Comparison of ENCODE assay signal across 20 cellular contexts in the genomic region with DNA sequence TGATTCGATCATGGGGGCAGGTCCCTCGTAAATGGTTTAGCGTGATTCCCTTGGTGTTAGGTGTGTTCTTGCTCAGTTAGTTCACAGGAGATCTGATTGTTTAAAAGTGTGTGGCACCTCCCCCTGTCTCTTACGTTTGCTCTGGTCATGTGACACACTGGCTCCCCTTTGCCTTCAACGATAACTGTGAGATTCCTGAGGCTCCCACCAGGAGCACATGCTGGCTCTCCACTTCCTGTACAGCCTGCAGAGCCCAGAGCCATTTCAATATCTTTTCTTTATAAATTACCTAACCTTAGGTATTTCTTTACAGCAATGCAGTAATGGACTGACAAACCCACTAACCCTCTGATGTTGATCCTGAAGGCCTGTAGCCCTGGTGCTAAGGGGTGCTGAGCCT.
DNase-seq lines count a peak whose midpoint lies in the region; ATAC-seq, FAIRE-seq and TF ChIP-seq lines count a peak whose summit lies in the region.
"Had no signal": no experiment of that assay in that cellular context is flagged by ENCODE, and none has a peak within 500 bp of the region (broad histone marks: within the 10 kb centered on the region; RNA-seq: fewer than 3 reads in every experiment).

No MANE protein-coding gene starts in this region.

- no peaks in the 10 kb centered on the region for H3K36me3 ChIP-seq in H1 (ENCODE audit: control insufficient read depth in 2 of 4, insufficient read depth in 4 of 4, low read length in 3 of 4)
- no peaks in the 10 kb centered on the region for H3K36me3 ChIP-seq in mesendoderm (ENCODE audit: control insufficient read depth, insufficient read depth, low read length)
- H3K36me3 ChIP-seq: HAP-1 had no signal

- H3K18ac ChIP-seq in H1 (ENCODE audit: extremely low read depth, low read length): no peak overlapping the region
- H3K18ac ChIP-seq in mesendoderm (ENCODE audit: low read length): no peak overlapping the region

- H3K4me3 ChIP-seq in H1 (ENCODE audit: extremely low read depth in 1 of 4, insufficient read depth in 2 of 4, low read depth in 3 of 4, low read length in 4 of 4) (no peak overlapping the region), mesendoderm (ENCODE audit: low read length) (no peak overlapping the region)
- H3K4me3 ChIP-seq: A549, HAP-1 had no signal

- peaks cover 3% of the 10 kb centered on the region for H3K4me1 Mint-ChIP-seq in activated CD8-positive, alpha-beta T cell treated with anti-CD3 and anti-CD28 coated beads, Interleukin-2, amount 10 ng/mL, durations not matched to agents 7 days and 5 days (ENCODE audit: low read depth)
- no peaks in the 10 kb centered on the region for H3K4me1 Mint-ChIP-seq in activated CD8-positive, alpha-beta T cell treated with anti-CD3 and anti-CD28 coated beads for 36 hours (ENCODE audit: low read depth)
- H3K4me1 Mint-ChIP-seq in stimulated activated naive CD8-positive, alpha-beta T cell treated with anti-CD3 and anti-CD28 coated beads, Interleukin-15, amount 100 ng/mL, for 72 hours: no peaks in the 10 kb centered on the region

- no peak overlapping the region for H2BK120ac ChIP-seq in H1 (replicated peaks; ENCODE audit: low read depth, low read length)
- no peak overlapping the region for H2BK120ac ChIP-seq in mesendoderm (ENCODE audit: low read depth, low read length)

- no peak overlapping the region for H3K14ac ChIP-seq in H1 (ENCODE audit: insufficient read length)

- H3K23me2 ChIP-seq in H1 (ENCODE audit: low read depth, low read length): no peaks in the 10 kb centered on the region

- ATAC-seq in activated CD8-positive, alpha-beta T cell treated with anti-CD3 and anti-CD28 coated beads, Interleukin-2, amount 10 ng/mL, durations not matched to agents 7 days and 5 days: no peak
- ATAC-seq in activated CD8-positive, alpha-beta T cell treated with anti-CD3 and anti-CD28 coated beads for 36 hours: no peak
- ATAC-seq in HG03175 (IDR thresholded peaks at IDR 0.05; ENCODE audit: unreplicated experiment) (no peak), GM21360 (IDR thresholded peaks at IDR 0.05; ENCODE audit: unreplicated experiment) (no peak)
- ATAC-seq in stimulated activated naive CD8-positive, alpha-beta T cell treated with anti-CD3 and anti-CD28 coated beads, Interleukin-15, amount 100 ng/mL, for 72 hours: no peak
- ATAC-seq: A549 had no signal

- H3K27ac ChIP-seq in H1 (ENCODE audit: low read depth, low read length) (no peak overlapping the region), mesendoderm (ENCODE audit: low read depth, low read length) (no peak overlapping the region)
- H3K27ac ChIP-seq: 22Rv1, A549, C4-2B had no signal

- H3K4me3 Mint-ChIP-seq in activated CD8-positive, alpha-beta T cell treated with anti-CD3 and anti-CD28 coated beads, Interleukin-2, amount 10 ng/mL, durations not matched to agents 7 days and 5 days: no peak overlapping the region
- no peak overlapping the region for H3K4me3 Mint-ChIP-seq in activated CD8-positive, alpha-beta T cell treated with anti-CD3 and anti-CD28 coated beads for 36 hours
- H3K4me3 Mint-ChIP-seq in stimulated activated naive CD8-positive, alpha-beta T cell treated with anti-CD3 and anti-CD28 coated beads, Interleukin-15, amount 100 ng/mL, for 72 hours: no peak overlapping the region
- H3K4me3 Mint-ChIP-seq: CD4-positive, alpha-beta T cell had no signal

- intact Hi-C loops in activated CD8-positive, alpha-beta T cell treated with anti-CD3 and anti-CD28 coated beads for 36 hours (cut with micrococcal nuclease): no loop called here

- no peak for TF ChIP-seq RAD21 in H1 (IDR thresholded peaks at IDR 0.05 in 1 of 2, conservative IDR thresholded peaks at IDR 0.05 in 1 of 2; ENCODE audit: low read depth in 2 of 2, low read length in 2 of 2)

- WGBS in H1 (ENCODE audit: extremely low coverage in 1 of 2, insufficient coverage in 1 of 2, insufficient read length in 1 of 2, insufficient replicate concordance in 2 of 2, low coverage in 1 of 2, low lambda C conversion rate in 2 of 2, missing lambda C conversion rate in 1 of 2), 2 experiments: 90% methylated on average over 5 of the region's 5 CpGs; no CpG with 5 or more reads in 1 of the 2 experiments
- no CpG with 5 or more reads among the region's 5 CpGs for WGBS in mesendoderm (ENCODE audit: extremely low coverage, insufficient coverage, low lambda C conversion rate)

- H4K5ac ChIP-seq in H1 (ENCODE audit: insufficient read length, low read depth, low read length): no peak overlapping the region
- H4K5ac ChIP-seq in mesendoderm (ENCODE audit: low read length): no peak overlapping the region

- TF ChIP-seq POLR2A in H1 (IDR thresholded peaks at IDR 0.05; ENCODE audit: control extremely low read depth in 1 of 2, low read depth in 2 of 2, low read length in 2 of 2): no peak

- H4K20me1 ChIP-seq in H1 (replicated peaks in 1 of 2; ENCODE audit: control insufficient read depth in 1 of 2, insufficient read depth in 2 of 2, low read length in 2 of 2): no peaks in the 10 kb centered on the region

- no peak overlapping the region for H3K23ac ChIP-seq in H1 (ENCODE audit: insufficient read length)
- H3K23ac ChIP-seq in mesendoderm (ENCODE audit: low read length): no peak overlapping the region

- DNase-seq in activated CD8-positive, alpha-beta T cell treated with anti-CD3 and anti-CD28 coated beads, Interleukin-2, amount 10 ng/mL, durations not matched to agents 7 days and 5 days: peak; percentile 4
- DNase-seq in activated CD8-positive, alpha-beta T cell treated with anti-CD3 and anti-CD28 coated beads for 36 hours: no peak
- DNase-seq in H1 (ENCODE audit: low read depth in 1 of 2, low spot score in 2 of 2) (no peak), mesendoderm (peak; percentile 69)
- no peak for DNase-seq in stimulated activated CD4-positive, alpha-beta T cell treated with anti-CD3 and anti-CD28 coated beads, Interleukin-1b, Interleukin-23, amount 100 ng/mL, for 48 hours
- no peak for DNase-seq in stimulated activated naive CD8-positive, alpha-beta T cell treated with anti-CD3 and anti-CD28 coated beads, Interleukin-15, amount 100 ng/mL, for 72 hours
- DNase-seq: AML-193; Caco-2; CD4-positive, alpha-beta T cell; GOT3 had no signal

- CTCF ChIA-PET in activated CD8-positive, alpha-beta T cell treated with anti-CD3 and anti-CD28 coated beads, Interleukin-2, amount 10 ng/mL, durations not matched to agents 7 days and 5 days (lab: Charles Lee): no interaction called here
- CTCF ChIA-PET in activated CD8-positive, alpha-beta T cell treated with anti-CD3 and anti-CD28 coated beads for 36 hours (lab: Charles Lee): no interaction called here
- CTCF ChIA-PET in H1 (lab: Charles Lee; ENCODE audit: partially characterized antibody): interaction anchor here (0.6 kb wide), 2 partner anchors 8 to 96 kb away, joined by 3 read pairs; no protein-coding TSS in a partner anchor

- H4K8ac ChIP-seq in H1 (ENCODE audit: extremely low read depth, insufficient read depth, low read length) (peak overlapping the region; percentile 37; the same call in 1 of the 2 replicates), mesendoderm (ENCODE audit: low read depth, low read length) (no peak overlapping the region)

- no peaks in the 10 kb centered on the region for H3K9me3 ChIP-seq in H1 (ENCODE audit: insufficient read depth in 2 of 2, low read depth in 1 of 2, low read length in 1 of 2)
- H3K9me3 ChIP-seq: A549, Caco-2, HAP-1 had no signal

- no peaks in the 10 kb centered on the region for H3K9me3 Mint-ChIP-seq in activated CD8-positive, alpha-beta T cell treated with anti-CD3 and anti-CD28 coated beads, Interleukin-2, amount 10 ng/mL, durations not matched to agents 7 days and 5 days (ENCODE audit: insufficient read depth)
- H3K9me3 Mint-ChIP-seq in activated CD8-positive, alpha-beta T cell treated with anti-CD3 and anti-CD28 coated beads for 36 hours: no peaks in the 10 kb centered on the region
- no peaks in the 10 kb centered on the region for H3K9me3 Mint-ChIP-seq in stimulated activated naive CD8-positive, alpha-beta T cell treated with anti-CD3 and anti-CD28 coated beads, Interleukin-15, amount 100 ng/mL, for 72 hours
- H3K9me3 Mint-ChIP-seq: CD4-positive, alpha-beta T cell had no signal

- no peak overlapping the region for H2AFZ ChIP-seq in H1 (ENCODE audit: low read length)

- H2BK12ac ChIP-seq in H1 (ENCODE audit: low read depth, low read length): no peak overlapping the region

- no peaks in the 10 kb centered on the region for H3K79me1 ChIP-seq in H1 (ENCODE audit: low read depth, low read length)
- H3K79me1 ChIP-seq in mesendoderm (ENCODE audit: low read length): no peaks in the 10 kb centered on the region

- no peak overlapping the region for H4K91ac ChIP-seq in H1 (replicated peaks; ENCODE audit: insufficient read length, low read length)

- POLR2A ChIA-PET in activated CD8-positive, alpha-beta T cell treated with anti-CD3 and anti-CD28 coated beads, Interleukin-2, amount 10 ng/mL, durations not matched to agents 7 days and 5 days (lab: Charles Lee): no interaction called here
- POLR2A ChIA-PET in activated CD8-positive, alpha-beta T cell treated with anti-CD3 and anti-CD28 coated beads for 36 hours (lab: Charles Lee): no interaction called here
- POLR2A ChIA-PET in H1 (lab: Charles Lee; ENCODE audit: partially characterized antibody): no interaction called here

- H2BK20ac ChIP-seq in H1 (ENCODE audit: low read length): no peak overlapping the region

- H3K56ac ChIP-seq in H1 (replicated peaks; ENCODE audit: insufficient read length, low read depth, low read length): no peak overlapping the region
- H3K56ac ChIP-seq in mesendoderm (ENCODE audit: low read length): no peak overlapping the region

- no peaks in the 10 kb centered on the region for H3K36me3 Mint-ChIP-seq in activated CD8-positive, alpha-beta T cell treated with anti-CD3 and anti-CD28 coated beads, Interleukin-2, amount 10 ng/mL, durations not matched to agents 7 days and 5 days (ENCODE audit: low read depth)
- H3K36me3 Mint-ChIP-seq in activated CD8-positive, alpha-beta T cell treated with anti-CD3 and anti-CD28 coated beads for 36 hours (ENCODE audit: low read depth): no peaks in the 10 kb centered on the region

- no peak for FAIRE-seq in H1 (lab: Jason Lieb, UNC)
- FAIRE-seq: A549, D721Med, G401.6, GM12891, GM19239 had no signal

- no peak overlapping the region for H3K4me2 ChIP-seq in H1 (ENCODE audit: insufficient read depth in 1 of 2, low read depth in 2 of 2, low read length in 2 of 2)
- H3K4me2 ChIP-seq in mesendoderm (ENCODE audit: low read length): no peak overlapping the region
- H3K4me2 ChIP-seq: A549 had no signal

- no peak overlapping the region for H2BK15ac ChIP-seq in H1 (ENCODE audit: low read length)
- no peak overlapping the region for H2BK15ac ChIP-seq in mesendoderm (replicated peaks; ENCODE audit: low read depth)

- H3K4me1 ChIP-seq in H1 (replicated peaks in 1 of 4; ENCODE audit: control insufficient read depth in 3 of 4, insufficient read depth in 4 of 4, low read length in 3 of 4) (no peaks in the 10 kb centered on the region), mesendoderm (ENCODE audit: control insufficient read depth, low read depth, low read length) (peaks cover 4% of the 10 kb centered on the region)
- H3K4me1 ChIP-seq: A549, Caco-2, HAP-1 had no signal

- TF ChIP-seq CTCF in activated CD8-positive, alpha-beta T cell treated with anti-CD3 and anti-CD28 coated beads for 36 hours (IDR thresholded peaks at IDR 0.05): no peak
- no peak for TF ChIP-seq CTCF in H1 (IDR thresholded peaks at IDR 0.05; ENCODE audit: control extremely low read depth in 1 of 3, insufficient read depth in 1 of 3, low read depth in 1 of 3, low read length in 3 of 3)

- H3K4ac ChIP-seq in H1 (replicated peaks; ENCODE audit: insufficient read length, low read depth, low read length) (no peak overlapping the region), mesendoderm (ENCODE audit: low read depth, low read length) (no peak overlapping the region)

- H3K27ac Mint-ChIP-seq in activated CD8-positive, alpha-beta T cell treated with anti-CD3 and anti-CD28 coated beads, Interleukin-2, amount 10 ng/mL, durations not matched to agents 7 days and 5 days: no peak overlapping the region
- H3K27ac Mint-ChIP-seq in activated CD8-positive, alpha-beta T cell treated with anti-CD3 and anti-CD28 coated beads for 36 hours: no peak overlapping the region
- peak overlapping the region in 1 of 2 donors; percentile 16 for H3K27ac Mint-ChIP-seq in stimulated activated naive CD8-positive, alpha-beta T cell treated with anti-CD3 and anti-CD28 coated beads, Interleukin-15, amount 100 ng/mL, for 72 hours
- H3K27ac Mint-ChIP-seq: CD4-positive, alpha-beta T cell had no signal

- TF ChIP-seq EP300 in H1 (IDR thresholded peaks at IDR 0.05; ENCODE audit: borderline replicate concordance in 1 of 2, low read depth in 2 of 2, low read length in 2 of 2): no peak

- H2AK5ac ChIP-seq in H1 (ENCODE audit: low read depth, low read length): no peak overlapping the region
- no peak overlapping the region for H2AK5ac ChIP-seq in mesendoderm (ENCODE audit: low read length)

- no peak overlapping the region for H3K9ac ChIP-seq in H1 (replicated peaks in 1 of 4; ENCODE audit: extremely low read depth in 1 of 4, low read depth in 3 of 4, low read length in 3 of 4)
- H3K9ac ChIP-seq in mesendoderm (ENCODE audit: low read length): no peak overlapping the region

- peaks cover 6% of the 10 kb centered on the region for H3K27me3 Mint-ChIP-seq in activated CD8-positive, alpha-beta T cell treated with anti-CD3 and anti-CD28 coated beads, Interleukin-2, amount 10 ng/mL, durations not matched to agents 7 days and 5 days (ENCODE audit: low read depth)
- no peaks in the 10 kb centered on the region for H3K27me3 Mint-ChIP-seq in activated CD8-positive, alpha-beta T cell treated with anti-CD3 and anti-CD28 coated beads for 36 hours
- no peaks in the 10 kb centered on the region for H3K27me3 Mint-ChIP-seq in stimulated activated naive CD8-positive, alpha-beta T cell treated with anti-CD3 and anti-CD28 coated beads, Interleukin-15, amount 100 ng/mL, for 72 hours
- H3K27me3 Mint-ChIP-seq: CD4-positive, alpha-beta T cell had no signal

- H2BK5ac ChIP-seq in H1 (ENCODE audit: low read depth, low read length) (no peak overlapping the region), mesendoderm (ENCODE audit: low read length) (no peak overlapping the region)

- H3K27me3 ChIP-seq in H1 (replicated peaks in 1 of 4; ENCODE audit: control insufficient read depth in 3 of 4, extremely low read depth in 1 of 4, insufficient read depth in 3 of 4, low read length in 3 of 4): no peaks in the 10 kb centered on the region; a peak in 1 of 7 replicates
- no peaks in the 10 kb centered on the region for H3K27me3 ChIP-seq in mesendoderm (ENCODE audit: insufficient read depth, low read length, poor library complexity)

- no peaks in the 10 kb centered on the region for H3K79me2 ChIP-seq in H1 (ENCODE audit: control insufficient read depth in 1 of 2, insufficient read depth in 2 of 2, low read length in 2 of 2)
- no peaks in the 10 kb centered on the region for H3K79me2 ChIP-seq in mesendoderm (ENCODE audit: control insufficient read depth, insufficient read depth, low read length)

Comparison
In these comparisons a context has a peak if more than half of its experiments do, and no peak if none do; other contexts are left out.
1. DNase-seq: peak in activated CD8-positive, alpha-beta T cell treated with anti-CD3 and anti-CD28 coated beads, Interleukin-2, amount 10 ng/mL, durations not matched to agents 7 days and 5 days (single experiment) and mesendoderm (single experiment); none in activated CD8-positive, alpha-beta T cell treated with anti-CD3 and anti-CD28 coated beads for 36 hours (single experiment), H1 (0 of 2), stimulated activated CD4-positive, alpha-beta T cell treated with anti-CD3 and anti-CD28 coated beads, Interleukin-1b, Interleukin-23, amount 100 ng/mL, for 48 hours (single experiment) and stimulated activated naive CD8-positive, alpha-beta T cell treated with anti-CD3 and anti-CD28 coated beads, Interleukin-15, amount 100 ng/mL, for 72 hours (0 of 2).